ENCODE assay signal across 10 cellular contexts in genomic region chr16:67862623-67863583, GRCh38. TPM values are rescaled to one million over a fixed set of nuclear protein-coding genes. Genes with fewer than 3 reads are reported as not detected.
DNase-seq lines count a peak whose midpoint lies in the region; ATAC-seq and TF ChIP-seq lines count a peak whose summit lies in the region.
"Had no signal": no experiment of that assay in that cellular context is flagged by ENCODE, and none has a peak within 500 bp of the region (broad histone marks: within the 10 kb centered on the region; RNA-seq: fewer than 3 reads in every experiment).

No MANE protein-coding gene starts in this region.

- dilution Hi-C loops in mammary epithelial cell (cut with HindIII; ENCODE audit: low sequenced_read_pairs) = loop anchor here (5.0 kb wide), 1 partner anchor 51 kb away; no protein-coding TSS in a partner anchor

- H3K9me3 ChIP-seq in mammary epithelial cell (replicated peaks; ENCODE audit: insufficient read depth, low read length) = no peaks in the 10 kb centered on the region
- H3K9me3 ChIP-seq in neural progenitor cell (ENCODE audit: low read depth) = no peaks in the 10 kb centered on the region

- CTCF ChIA-PET in MCF 10A (lab: Yijun Ruan, JAX) = interaction anchor here (0.6 to 7.5 kb wide), 17 partner anchors 10 to 372 kb away, joined by 3 to 54 read pairs (median 3); partner anchors contain the start of genes NRN1L, NUTF2, RIPOR1 and TSNAXIP1
- CTCF ChIA-PET in mammary epithelial cell (lab: Charles Lee; ENCODE audit: low non-redundant PET) = interaction anchor here (0.6 kb wide), 1 partner anchor 46 kb away, joined by 3 read pairs; no protein-coding TSS in a partner anchor

- H3K4me3 ChIP-seq in mammary epithelial cell (replicated peaks in 1 of 3; ENCODE audit: insufficient read depth in 1 of 3, low read depth in 2 of 3, low read length in 3 of 3) (no peak overlapping the region), fibroblast of the aortic adventitia (ENCODE audit: low read depth, low read length) (peak overlapping the region; percentile 26), neural progenitor cell (no peak overlapping the region)

- H3K79me2 ChIP-seq in mammary epithelial cell (ENCODE audit: insufficient read depth, low read length) = peaks cover 96% of the 10 kb centered on the region
- peaks cover 97% of the 10 kb centered on the region for H3K79me2 ChIP-seq in neural progenitor cell (ENCODE audit: low read depth)

- peak overlapping the region; percentile 11 for H3K4me3 Mint-ChIP-seq in MCF 10A (ENCODE audit: unreplicated experiment)
- peak overlapping the region; percentile 19 for H3K4me3 Mint-ChIP-seq in neural progenitor cell

- ATAC-seq in GM18517 (IDR thresholded peaks at IDR 0.05; ENCODE audit: unreplicated experiment) = no peak

- H3K4me2 ChIP-seq in mammary epithelial cell (ENCODE audit: insufficient read depth, low read depth, low read length) (no peak overlapping the region), neural progenitor cell (no peak overlapping the region)

- H4K20me1 ChIP-seq in mammary epithelial cell (ENCODE audit: insufficient read depth, low read length) (peaks cover 5% of the 10 kb centered on the region), neural progenitor cell (ENCODE audit: low read depth) (peaks cover 80% of the 10 kb centered on the region)

- BruUV-seq in MCF 10A (replicated peaks; lab: Mats Ljungman, UMichigan) (no TSS peak), mammary epithelial cell (replicated peaks; lab: Mats Ljungman, UMichigan) (no TSS peak)

- peaks cover 8% of the 10 kb centered on the region for H3F3A ChIP-seq in neural progenitor cell (ENCODE audit: low read depth)

- no peak overlapping the region for H2AFZ ChIP-seq in mammary epithelial cell (ENCODE audit: low read depth, low read length)
- H2AFZ ChIP-seq in neural progenitor cell (replicated peaks) = no peak overlapping the region

- intact Hi-C loops in MCF 10A (cut with micrococcal nuclease) (no loop called here), mammary epithelial cell (cut with micrococcal nuclease) (no loop called here)

- TF ChIP-seq CTCF in MCF 10A (IDR thresholded peaks at IDR 0.05; ENCODE audit: unreplicated experiment) = no peak
- no peak for TF ChIP-seq CTCF in mammary epithelial cell (conservative IDR thresholded peaks at IDR 0.05 in 1 of 2, IDR thresholded peaks at IDR 0.05 in 1 of 2; ENCODE audit: extremely low read depth in 1 of 2, insufficient read depth in 1 of 2, low read depth in 1 of 2, low read length in 2 of 2)
- no peak for TF ChIP-seq CTCF in fibroblast of the aortic adventitia (IDR thresholded peaks at IDR 0.05; ENCODE audit: insufficient read depth, low read length)
- no peak for TF ChIP-seq CTCF in neural progenitor cell (IDR thresholded peaks at IDR 0.05)

- 93% methylated on average over 11 of the region's 11 CpGs for WGBS in mammary epithelial cell (ENCODE audit: low coverage, missing lambda C conversion rate)

- DNase-seq in MCF 10A (ENCODE audit: unreplicated experiment) = peak; percentile 60
- no peak for DNase-seq in mammary epithelial cell
- peak; percentile 90 for DNase-seq in fibroblast of the aortic adventitia (ENCODE audit: low read depth)
- no peak for DNase-seq in neural progenitor cell (ENCODE audit: low spot score)
- DNase-seq in amniotic stem cell (lab: John Stamatoyannopoulos, UW) = no peak
- no peak for DNase-seq in activated effector memory CD4-positive, alpha-beta T cell treated with Interleukin-2 at 50 U/mL for 16 hours
- DNase-seq in hippocampal formation (lab: John Stamatoyannopoulos, UW) = no peak
- DNase-seq: islet precursor cell; stimulated activated CD4-positive, alpha-beta T cell treated with anti-CD3 and anti-CD28 coated beads, Interleukin-4, amount 100 ng/mL, for 24 hours had no signal

- no peaks in the 10 kb centered on the region for H3K27me3 Mint-ChIP-seq in MCF 10A (ENCODE audit: insufficient read depth, unreplicated experiment)
- H3K27me3 Mint-ChIP-seq in neural progenitor cell (ENCODE audit: insufficient read depth, low read depth) = peaks cover 7% of the 10 kb centered on the region

- POLR2A ChIA-PET in MCF 10A (lab: Yijun Ruan, JAX) = interaction anchor here (0.6 to 9.4 kb wide), 13 partner anchors 8 to 229 kb away, joined by 3 to 141 read pairs (median 6); partner anchors contain the start of genes CENPT, DDX28, DUS2 and EDC4

- H3K27ac ChIP-seq in mammary epithelial cell (ENCODE audit: insufficient read depth, low read depth, low read length) = no peak overlapping the region
- no peak overlapping the region for H3K27ac ChIP-seq in neural progenitor cell

- no peak overlapping the region for H3K9ac ChIP-seq in mammary epithelial cell (ENCODE audit: insufficient read depth, low read length)
- no peak overlapping the region for H3K9ac ChIP-seq in neural progenitor cell

- in situ Hi-C loops in mammary epithelial cell (cut with MboI; ENCODE audit: low sequenced_read_pairs in 2 of 2) = no loop called here

- H3K36me3 ChIP-seq in mammary epithelial cell (ENCODE audit: insufficient read depth, low read length) (peaks cover 12% of the 10 kb centered on the region), neural progenitor cell (no peaks in the 10 kb centered on the region)

- no peaks in the 10 kb centered on the region for H3K27me3 ChIP-seq in mammary epithelial cell (ENCODE audit: insufficient read depth, low read length)
- H3K27me3 ChIP-seq in neural progenitor cell = no peaks in the 10 kb centered on the region

- H3K4me1 ChIP-seq in mammary epithelial cell (ENCODE audit: insufficient read depth, low read length) (peaks cover 28% of the 10 kb centered on the region), neural progenitor cell (peaks cover 8% of the 10 kb centered on the region)

- no peaks in the 10 kb centered on the region for H3K9me3 Mint-ChIP-seq in MCF 10A (ENCODE audit: unreplicated experiment)
- H3K9me3 Mint-ChIP-seq in neural progenitor cell = no peaks in the 10 kb centered on the region

- H3K36me3 Mint-ChIP-seq in MCF 10A (ENCODE audit: insufficient read depth, unreplicated experiment) (peaks cover 62% of the 10 kb centered on the region), neural progenitor cell (peaks cover 23% of the 10 kb centered on the region)

- H3K4me1 Mint-ChIP-seq in MCF 10A (ENCODE audit: insufficient read depth, unreplicated experiment) (peaks cover 33% of the 10 kb centered on the region), neural progenitor cell (peaks cover 13% of the 10 kb centered on the region)

- H3K27ac Mint-ChIP-seq in MCF 10A (ENCODE audit: low read depth, unreplicated experiment) = peak overlapping the region; percentile 96
- H3K27ac Mint-ChIP-seq in neural progenitor cell = peak overlapping the region; percentile 50

RNA-seq across cellular contexts. Expression of gene EDC4, which starts 9.9 kb away (rescaled TPM):
- total RNA-seq in MCF 10A (2022) = 50.9 and 51.3 TPM in 2 replicates
- total RNA-seq in mammary epithelial cell = 10 to 100 TPM; 31.5 to 53.9 TPM
- polyA plus RNA-seq in mammary epithelial cell = 36.5 TPM
- polyA minus RNA-seq in mammary epithelial cell = 143 TPM
- total RNA-seq in fibroblast of the aortic adventitia (ENCODE audit: low replicate concordance) = 29.1 and 47.4 TPM in 2 replicates
- 32.7 and 54.2 TPM in 2 replicates for total RNA-seq in neural progenitor cell (ENCODE audit: low replicate concordance)

RNA-seq across cellular contexts. Expression of gene CENPT, which starts 15.4 kb away (rescaled TPM):
- total RNA-seq in MCF 10A (2022) (30.9 and 35.5 TPM in 2 replicates), mammary epithelial cell (10 to 100 TPM; 27.2 to 48.5 TPM), fibroblast of the aortic adventitia (ENCODE audit: low replicate concordance) (28.9 and 39.9 TPM in 2 replicates), neural progenitor cell (ENCODE audit: low replicate concordance) (36.2 and 60.4 TPM in 2 replicates)
- polyA plus RNA-seq in mammary epithelial cell = 35.6 TPM
- 25.7 TPM for polyA minus RNA-seq in mammary epithelial cell

RNA-seq across cellular contexts. Expression of gene NUTF2, which starts 16.2 kb away (rescaled TPM):
- total RNA-seq in MCF 10A (2022) (133 TPM in 2 replicates), mammary epithelial cell (100 to 1,000 TPM; 158 to 198 TPM), fibroblast of the aortic adventitia (ENCODE audit: low replicate concordance) (24.4 and 155 TPM in 2 replicates), neural progenitor cell (ENCODE audit: low replicate concordance) (133 and 221 TPM in 2 replicates)
- polyA plus RNA-seq in mammary epithelial cell = 452 TPM
- 283 TPM for polyA minus RNA-seq in mammary epithelial cell

RNA-seq across cellular contexts. Expression of gene THAP11, which starts 20.8 kb away (rescaled TPM):
- total RNA-seq in MCF 10A (2022) (18.3 and 20.5 TPM in 2 replicates), mammary epithelial cell (10 to 100 TPM; 11.7 to 13.1 TPM), fibroblast of the aortic adventitia (ENCODE audit: low replicate concordance) (19.8 and 21.1 TPM in 2 replicates), neural progenitor cell (ENCODE audit: low replicate concordance) (27.3 and 46.5 TPM in 2 replicates)
- 21.2 TPM for polyA plus RNA-seq in mammary epithelial cell
- 10.6 TPM for polyA minus RNA-seq in mammary epithelial cell

RNA-seq across cellular contexts. Expression of gene NRN1L, which starts 21.8 kb away (rescaled TPM):
- total RNA-seq in MCF 10A (2022) = 0.81 TPM in 1 of 2 replicates, not detected in the other
- total RNA-seq in mammary epithelial cell = under 1 TPM in 1 of 2 donors, not detected in 1; 0.83 TPM
- polyA plus RNA-seq in mammary epithelial cell = not detected
- not detected for polyA minus RNA-seq in mammary epithelial cell
- total RNA-seq in fibroblast of the aortic adventitia (ENCODE audit: low replicate concordance) = not detected in 2 replicates
- 0.54 and 2.0 TPM in 2 replicates for total RNA-seq in neural progenitor cell (ENCODE audit: low replicate concordance)

Comparison
In these comparisons a context has a peak if more than half of its experiments do, and no peak if none do; other contexts are left out.
1. DNase-seq: peak in MCF 10A (single experiment) and fibroblast of the aortic adventitia (single experiment); none in mammary epithelial cell (single experiment), neural progenitor cell (single experiment), amniotic stem cell (single experiment), activated effector memory CD4-positive, alpha-beta T cell treated with Interleukin-2 at 50 U/mL for 16 hours (single experiment) and hippocampal formation (0 of 2).